14 cellular contexts compared by ENCODE assay signal in the genomic region with DNA sequence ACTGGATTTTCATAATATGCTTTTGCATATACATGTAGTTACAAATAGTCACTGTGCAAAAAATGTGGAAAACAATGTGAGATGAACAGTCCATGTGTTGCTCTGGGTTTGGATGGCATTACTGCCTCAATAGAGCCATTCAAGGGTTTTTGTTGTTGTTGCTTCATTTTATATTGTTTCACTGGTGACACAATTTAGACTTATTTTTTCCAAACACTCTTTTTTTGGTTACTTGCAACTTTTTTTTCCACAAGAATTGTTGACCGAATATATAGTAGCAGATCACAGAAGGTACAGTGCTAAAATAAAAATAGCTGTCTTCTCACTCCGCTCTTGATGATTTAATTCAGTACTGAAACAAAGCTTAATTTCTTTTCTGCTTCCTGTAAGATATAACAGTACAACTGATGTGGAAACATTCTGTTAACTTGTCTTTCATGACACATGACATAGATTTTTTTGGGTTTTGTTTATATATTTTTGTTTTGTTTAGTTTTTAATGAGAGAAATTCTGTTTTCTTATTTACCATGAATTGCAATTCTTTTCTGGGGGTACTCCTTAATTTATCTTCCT.
DNase-seq lines count a peak whose midpoint lies in the region; ATAC-seq and TF ChIP-seq lines count a peak whose summit lies in the region.
"Had no signal": no experiment of that assay in that cellular context is flagged by ENCODE, and none has a peak within 500 bp of the region (broad histone marks: within the 10 kb centered on the region; RNA-seq: fewer than 3 reads in every experiment).

No MANE protein-coding gene starts in this region.

- DNase-seq in GM13977 (ENCODE audit: low spot score) (peak; percentile 14), GM20000 (ENCODE audit: low spot score) (peak; percentile 8), caudate nucleus (lab: John Stamatoyannopoulos, UW) (no peak), adrenal gland (no peak), mucosa of gallbladder (ENCODE audit: low spot score) (no peak), spleen (no peak)
- no peak for DNase-seq in activated CD8-positive, alpha-beta memory T cell treated with anti-CD3 and anti-CD28 coated beads, Interleukin-2, amount 50 U/mL, for 48 hours
- DNase-seq: brain microvascular endothelial cell, GF-D8, Karpas-422, naive B cell, small intestine had no signal

- 76 to 85% (median 78%) methylated on average over 2 of the region's 2 CpGs for WGBS in adrenal gland, 4 donors
- WGBS in spleen, 5 donors: 44 to 74% (median 59%) methylated on average over 2 of the region's 2 CpGs

- TF ChIP-seq CTCF in GM13977 (IDR thresholded peaks at IDR 0.05; ENCODE audit: extremely low read depth, insufficient read depth, missing control alignments): no peak
- TF ChIP-seq CTCF in GM20000 (IDR thresholded peaks at IDR 0.05; ENCODE audit: extremely low read depth, missing control alignments): no peak
- no peak for TF ChIP-seq CTCF in adrenal gland (IDR thresholded peaks at IDR 0.05)
- no peak for TF ChIP-seq CTCF in spleen (IDR thresholded peaks at IDR 0.05 in 8 of 11, conservative IDR thresholded peaks at IDR 0.05 in 3 of 11)

- intact Hi-C loops in adrenal gland (cut with DNase I): no loop called here
- intact Hi-C loops in spleen (cut with DNase I; ENCODE audit: low total_unique reads): no loop called here

- H3K4me1 ChIP-seq in adrenal gland (replicated peaks in 1 of 2) (no peaks in the 10 kb centered on the region), spleen (no peaks in the 10 kb centered on the region)

- H3K4me3 ChIP-seq in adrenal gland (no peak overlapping the region), spleen (no peak overlapping the region)

- H3K9me3 ChIP-seq in adrenal gland (replicated peaks in 1 of 3): no peaks in the 10 kb centered on the region
- no peaks in the 10 kb centered on the region for H3K9me3 ChIP-seq in spleen

- H3K27me3 ChIP-seq in adrenal gland (no peaks in the 10 kb centered on the region), spleen (replicated peaks in 1 of 7) (no peaks in the 10 kb centered on the region)
- H3K27me3 ChIP-seq: brain microvascular endothelial cell had no signal

- H3K36me3 ChIP-seq in adrenal gland (replicated peaks in 1 of 2): no peaks in the 10 kb centered on the region
- H3K36me3 ChIP-seq in spleen: no peaks in the 10 kb centered on the region
- H3K36me3 ChIP-seq: brain microvascular endothelial cell had no signal

- ATAC-seq in HG03064 (IDR thresholded peaks at IDR 0.05; ENCODE audit: low read depth, unreplicated experiment): peak; percentile 97
- ATAC-seq: HCT116 had no signal

- TF ChIP-seq POLR2A in adrenal gland (IDR thresholded peaks at IDR 0.05) (no peak), spleen (IDR thresholded peaks at IDR 0.05) (no peak)

- H3K27ac ChIP-seq in caudate nucleus (ENCODE audit: low read depth, low read length): peak overlapping the region; percentile 60
- H3K27ac ChIP-seq in adrenal gland: no peak overlapping the region
- H3K27ac ChIP-seq in spleen: no peak overlapping the region
- H3K27ac ChIP-seq: brain microvascular endothelial cell had no signal

- in situ Hi-C loops in GM13977 (cut with MboI; ENCODE audit: low pct_unique_long_range_greater_than_20kb, low sequenced_read_pairs, unreplicated experiment): no loop called here

Comparison
In these comparisons a context has a peak if more than half of its experiments do, and no peak if none do; other contexts are left out.
1. DNase-seq: peak in GM13977 (single experiment) and GM20000 (single experiment); none in caudate nucleus (0 of 61), adrenal gland (0 of 7), mucosa of gallbladder (single experiment), activated CD8-positive, alpha-beta memory T cell treated with anti-CD3 and anti-CD28 coated beads, Interleukin-2, amount 50 U/mL, for 48 hours (single experiment) and spleen (single experiment).